In the genomic region with DNA sequence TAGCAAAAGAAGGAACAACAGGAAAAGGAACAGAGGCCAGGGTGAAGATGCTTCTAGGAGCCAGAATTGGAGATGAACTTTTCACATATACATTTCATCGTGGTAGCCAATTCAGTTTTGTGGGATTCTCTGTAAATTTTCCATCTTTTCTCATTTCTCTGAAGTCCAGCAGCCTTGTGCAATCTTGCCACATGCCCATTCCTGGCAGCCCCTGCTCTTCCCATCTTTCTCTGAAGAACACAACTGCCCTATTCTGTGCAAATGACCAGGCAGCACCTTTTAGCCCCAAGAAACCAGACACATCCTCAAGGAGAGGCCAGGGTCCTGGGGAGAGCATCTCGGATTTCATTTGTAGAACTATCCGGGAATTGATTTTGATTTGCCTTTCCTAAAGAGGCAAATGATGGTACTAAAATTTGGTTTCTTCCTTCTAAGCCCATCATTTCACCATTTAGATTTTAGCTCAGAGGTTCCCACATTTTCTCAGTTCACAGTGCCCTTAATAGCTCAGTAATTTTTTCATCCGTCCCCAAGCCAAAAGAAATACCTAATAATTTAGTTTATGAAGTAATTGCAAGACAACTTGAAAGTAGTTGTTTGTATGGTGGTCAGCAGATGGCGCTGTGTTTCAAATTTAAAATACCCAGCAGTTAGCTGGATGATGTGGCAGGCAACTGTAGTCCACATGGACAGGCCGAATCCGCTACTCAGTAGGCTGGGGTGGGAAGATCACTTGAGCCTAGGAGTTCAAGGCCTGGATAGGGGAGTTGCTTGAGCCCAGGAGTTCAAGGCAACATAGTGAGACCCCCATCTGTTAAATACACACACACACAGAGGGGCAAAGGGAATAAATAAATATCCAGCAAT, we compare ENCODE assay signal across 9 cellular contexts.
DNase-seq lines count a peak whose midpoint lies in the region; ATAC-seq and TF ChIP-seq lines count a peak whose summit lies in the region.
"Had no signal": no experiment of that assay in that cellular context is flagged by ENCODE, and none has a peak within 500 bp of the region (broad histone marks: within the 10 kb centered on the region; RNA-seq: fewer than 3 reads in every experiment).

No MANE protein-coding gene starts in this region.

- peak overlapping the region; percentile 25; the same call in 1 of the 2 replicates for H3K9ac ChIP-seq in KMS-11

- peak overlapping the region; percentile 73 to 78 for H3K27ac Mint-ChIP-seq in activated naive CD4-positive, alpha-beta T cell treated with anti-CD3 and anti-CD28 coated beads, Interleukin-2, amount 50 U/mL, for 72 hours

- peak overlapping the region; percentile 21; the same call in 1 of the 2 replicates for H2AFZ ChIP-seq in KMS-11 (ENCODE audit: low read depth)

- DNase-seq in NCI-H2171 treated with DMSO at 0.1 percent for 48 hours (lab: John Stamatoyannopoulos, UW) = peak; percentile 25
- DNase-seq in NCI-H2171 (lab: John Stamatoyannopoulos, UW) = no peak
- peak; percentile 56 to 71 for DNase-seq in SHP77 (lab: John Stamatoyannopoulos, UW)
- DNase-seq in activated naive CD4-positive, alpha-beta T cell treated with anti-CD3 and anti-CD28 coated beads, Interleukin-2, amount 50 U/mL, for 72 hours (ENCODE audit: low spot score in 2 of 2) = peak in 1 of 2 donors; percentile 40
- peak in 38 of 42 donors; percentile 8 to 87 (median 62) for DNase-seq in head of caudate nucleus
- peak in 6 of 10 donors; percentile 29 to 87 (median 56) for DNase-seq in posterior cingulate gyrus

- H3K9me3 Mint-ChIP-seq in activated naive CD4-positive, alpha-beta T cell treated with anti-CD3 and anti-CD28 coated beads, Interleukin-2, amount 50 U/mL, for 72 hours = no peaks in the 10 kb centered on the region

- H4K20me1 ChIP-seq in KMS-11 (ENCODE audit: insufficient read depth) = no peaks in the 10 kb centered on the region

- H3K79me2 ChIP-seq in KMS-11 (ENCODE audit: insufficient read depth, low read depth) = no peaks in the 10 kb centered on the region

- intact Hi-C loops in head of caudate nucleus (cut with DNase I) = loop anchor here (5.0 kb wide), 1 partner anchor 106 kb away; no protein-coding TSS in a partner anchor
- intact Hi-C loops in posterior cingulate gyrus (cut with DNase I) = loop anchor here (1.0 kb wide), 1 partner anchor 106 kb away; no protein-coding TSS in a partner anchor

- no peaks in the 10 kb centered on the region for H3K36me3 ChIP-seq in KMS-11 (ENCODE audit: insufficient read depth)

- no peak overlapping the region for H3K4me3 ChIP-seq in KMS-11 (IDR thresholded peaks at IDR 0.05; ENCODE audit: insufficient read depth, low read depth, low read length)
- H3K4me3 ChIP-seq: BLaER1 treated with 17β-estradiol and CSF1 and Interleukin-3, amounts not matched to agents 10 nM and 100 nM had no signal

- H3K27me3 ChIP-seq in KMS-11 (ENCODE audit: insufficient read depth, low read depth) = no peaks in the 10 kb centered on the region
- H3K27me3 ChIP-seq: BLaER1 treated with 17β-estradiol and CSF1 and Interleukin-3, amounts not matched to agents 10 nM and 100 nM had no signal

- peak overlapping the region; percentile 41; the same call in 1 of the 2 replicates for H3K27ac ChIP-seq in KMS-11

- peak; percentile 39 to 52 for ATAC-seq in activated naive CD4-positive, alpha-beta T cell treated with anti-CD3 and anti-CD28 coated beads, Interleukin-2, amount 50 U/mL, for 72 hours
- ATAC-seq in GM21576 (IDR thresholded peaks at IDR 0.05; ENCODE audit: unreplicated experiment) = no peak

- H3K36me3 Mint-ChIP-seq in activated naive CD4-positive, alpha-beta T cell treated with anti-CD3 and anti-CD28 coated beads, Interleukin-2, amount 50 U/mL, for 72 hours = no peaks in the 10 kb centered on the region

- H3K4me2 ChIP-seq in KMS-11 = peak overlapping the region; percentile 46; the same call in 1 of the 2 replicates

- TF ChIP-seq CTCF in KMS-11 (conservative IDR thresholded peaks at IDR 0.05; ENCODE audit: low read depth, low read length) = peak; percentile 92

- peaks cover 10% of the 10 kb centered on the region for H3K4me1 ChIP-seq in KMS-11 (ENCODE audit: low read depth, poor library complexity, severe bottlenecking)
